In the genomic region with DNA sequence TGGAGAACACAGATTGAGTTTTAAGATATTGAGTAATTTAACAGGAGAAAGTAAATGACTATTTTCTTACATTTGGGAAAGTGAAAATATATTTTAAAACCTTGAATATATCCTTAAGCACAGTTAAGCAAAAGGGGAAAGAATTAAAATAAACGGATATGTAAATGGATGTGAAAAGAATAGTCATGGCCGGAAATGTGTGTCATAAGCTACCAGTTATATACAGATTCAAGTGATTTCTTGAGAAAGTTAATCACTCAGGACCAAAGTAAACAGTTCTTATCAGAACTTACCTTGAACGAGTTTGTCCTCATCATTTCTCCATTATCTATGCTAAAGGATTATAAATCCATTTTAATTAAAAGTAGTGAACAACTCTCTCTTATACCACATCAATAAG, we compare ENCODE assay signal across 26 cellular contexts.
"Had no signal": no experiment of that assay in that cellular context is flagged by ENCODE, and none has a peak within 500 bp of the region (broad histone marks: within the 10 kb centered on the region; RNA-seq: fewer than 3 reads in every experiment).

No MANE protein-coding gene starts in this region.

- H3K27ac Mint-ChIP-seq: progenitor cell of endocrine pancreas; stimulated activated effector memory CD8-positive, alpha-beta T cell treated with anti-CD3 and anti-CD28 coated beads, Interleukin-12 subunit alpha, Interleukin-12 subunit beta, amount 100 ng/mL, for 72 hours had no signal

- H3K36me3 ChIP-seq: esophagus squamous epithelium, heart right ventricle, left lung, neutrophil, pancreas, right atrium auricular region, sigmoid colon, thyroid gland had no signal

- H3K4me3 Mint-ChIP-seq: effector memory CD8-positive, alpha-beta T cell; naive thymus-derived CD8-positive, alpha-beta T cell; neural crest cell; stimulated activated effector memory CD8-positive, alpha-beta T cell treated with anti-CD3 and anti-CD28 coated beads, Interleukin-12 subunit alpha, Interleukin-12 subunit beta, amount 100 ng/mL, for 72 hours had no signal

- H3K4me3 ChIP-seq: coronary artery, esophagus squamous epithelium, heart right ventricle, left lung, pancreas, right atrium auricular region, sigmoid colon, stomach, thyroid gland had no signal

- H3K9me3 Mint-ChIP-seq: effector memory CD8-positive, alpha-beta T cell; naive thymus-derived CD8-positive, alpha-beta T cell; stimulated activated effector memory CD8-positive, alpha-beta T cell treated with anti-CD3 and anti-CD28 coated beads, Interleukin-12 subunit alpha, Interleukin-12 subunit beta, amount 100 ng/mL, for 72 hours had no signal

- DNase-seq: effector memory CD8-positive, alpha-beta T cell; erythroblast; esophagus squamous epithelium; foreskin melanocyte; glutamatergic neuron; heart right ventricle; hippocampal formation; left cardiac atrium; left lung; naive thymus-derived CD8-positive, alpha-beta T cell; pancreas; sigmoid colon; stimulated activated CD4-positive, alpha-beta T cell treated with anti-CD3 and anti-CD28 coated beads, Interleukin-2, amount 100 ng/mL, for 24 hours; stimulated activated CD4-positive, alpha-beta T cell treated with anti-CD3 and anti-CD28 coated beads, Interleukin-4, amount 100 ng/mL, for 24 hours; stimulated activated naive CD4-positive, alpha-beta T cell treated with Interleukin-2 at 50 U/mL for 16 hours; stomach; thyroid gland; trophoblast cell had no signal

- FAIRE-seq: endometrium, islet of Langerhans, pancreas had no signal

- ATAC-seq: effector memory CD8-positive, alpha-beta T cell; heart right ventricle; left cardiac atrium; left lung; naive thymus-derived CD8-positive, alpha-beta T cell; pancreas; stimulated activated effector memory CD8-positive, alpha-beta T cell treated with anti-CD3 and anti-CD28 coated beads, Interleukin-12 subunit alpha, Interleukin-12 subunit beta, amount 100 ng/mL, for 72 hours had no signal

- H3K27me3 Mint-ChIP-seq: effector memory CD8-positive, alpha-beta T cell; naive thymus-derived CD8-positive, alpha-beta T cell; progenitor cell of endocrine pancreas had no signal

- H3K27me3 ChIP-seq: esophagus squamous epithelium, heart right ventricle, left lung, neutrophil, pancreas, right atrium auricular region, sigmoid colon, stomach, thyroid gland had no signal

- H3K27ac ChIP-seq: coronary artery, esophagus squamous epithelium, heart right ventricle, left lung, neutrophil, pancreas, right atrium auricular region, sigmoid colon, stomach, thyroid gland had no signal

- H3K9me3 ChIP-seq: esophagus squamous epithelium, heart right ventricle, left lung, neutrophil, pancreas, right atrium auricular region, sigmoid colon, stomach, thyroid gland had no signal

- H3K4me1 ChIP-seq: esophagus squamous epithelium, heart right ventricle, left lung, pancreas, right atrium auricular region, sigmoid colon, stomach, thyroid gland had no signal
